ENCODE assay signal across 26 cellular contexts in the genomic region with DNA sequence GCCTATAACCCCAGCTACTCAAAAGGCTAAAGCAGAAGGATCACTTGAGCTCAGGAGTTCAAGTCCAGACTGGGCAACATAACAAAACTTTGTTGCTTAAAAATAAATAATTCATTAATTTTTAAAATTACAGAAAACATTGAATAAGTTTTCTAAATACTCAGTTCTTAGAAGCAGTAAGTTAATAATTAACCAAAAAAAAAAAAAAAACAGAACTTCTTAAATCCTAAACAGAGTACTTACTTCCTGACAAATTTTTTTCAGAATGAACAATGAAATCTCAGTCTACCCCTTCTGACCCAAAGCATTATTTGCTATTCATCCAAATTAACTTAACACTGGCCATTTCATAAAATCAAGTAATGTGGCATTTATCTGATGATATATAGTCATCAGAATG.
"Had no signal": no experiment of that assay in that cellular context is flagged by ENCODE, and none has a peak within 500 bp of the region (broad histone marks: within the 10 kb centered on the region; RNA-seq: fewer than 3 reads in every experiment).

No MANE protein-coding gene starts in this region.

- H3K27me3 ChIP-seq: heart left ventricle, right atrium auricular region, spleen, suprapubic skin, tibial artery, upper lobe of right lung had no signal

- H3K36me3 ChIP-seq: heart left ventricle, left ventricle myocardium inferior, right atrium auricular region, spleen, suprapubic skin, thoracic aorta, tibial artery, upper lobe of right lung had no signal

- H3K9me3 ChIP-seq: heart left ventricle, left ventricle myocardium inferior, mucosa of descending colon, psoas muscle, right atrium auricular region, spleen, suprapubic skin, thoracic aorta, tibial artery, upper lobe of right lung had no signal

- H3K4me3 Mint-ChIP-seq: immature natural killer cell; mesothelial cell of epicardium; naive thymus-derived CD4-positive, alpha-beta T cell; natural killer cell treated with Interleukin-12 subunit alpha and Interleukin-12 subunit beta and Interleukin-15 and Interleukin-18, amount 100 ng/mL, for 72 hours; stimulated activated effector memory CD8-positive, alpha-beta T cell treated with anti-CD3 and anti-CD28 coated beads, Interleukin-12 subunit alpha, Interleukin-12 subunit beta, amount 100 ng/mL, for 72 hours; stimulated activated naive CD8-positive, alpha-beta T cell treated with anti-CD3 and anti-CD28 coated beads, Interleukin-15, Interleukin-2, amounts not matched to agents 100 ng/mL and 50 ng/mL, for 24 hours had no signal

- H3K27ac ChIP-seq: heart left ventricle, left ventricle myocardium inferior, parathyroid adenoma, psoas muscle, right atrium auricular region, skin epidermis, spleen, suprapubic skin, thoracic aorta, tibial artery, upper lobe of right lung had no signal

- H3K4me1 ChIP-seq: left ventricle myocardium inferior, parathyroid adenoma, psoas muscle, right atrium auricular region, suprapubic skin, upper lobe of right lung had no signal

- H3K27ac Mint-ChIP-seq: immature natural killer cell; mesothelial cell of epicardium; naive thymus-derived CD4-positive, alpha-beta T cell; natural killer cell treated with Interleukin-12 subunit alpha and Interleukin-12 subunit beta and Interleukin-15 and Interleukin-18, amount 100 ng/mL, for 72 hours; stimulated activated effector memory CD8-positive, alpha-beta T cell treated with anti-CD3 and anti-CD28 coated beads, Interleukin-12 subunit alpha, Interleukin-12 subunit beta, amount 100 ng/mL, for 72 hours; stimulated activated naive CD8-positive, alpha-beta T cell treated with anti-CD3 and anti-CD28 coated beads, Interleukin-15, Interleukin-2, amounts not matched to agents 100 ng/mL and 50 ng/mL, for 24 hours had no signal

- H3K27me3 Mint-ChIP-seq: naive thymus-derived CD4-positive, alpha-beta T cell; stimulated activated naive CD8-positive, alpha-beta T cell treated with anti-CD3 and anti-CD28 coated beads, Interleukin-15, Interleukin-2, amounts not matched to agents 100 ng/mL and 50 ng/mL, for 24 hours had no signal

- FAIRE-seq: urothelium cell line had no signal

- H3K4me3 ChIP-seq: heart left ventricle, left ventricle myocardium inferior, lung, mucosa of descending colon, psoas muscle, right atrium auricular region, skin epidermis, spleen, suprapubic skin, thoracic aorta, tibial artery, upper lobe of right lung had no signal

- H3K4me1 Mint-ChIP-seq: immature natural killer cell; stimulated activated effector memory CD8-positive, alpha-beta T cell treated with anti-CD3 and anti-CD28 coated beads, Interleukin-12 subunit alpha, Interleukin-12 subunit beta, amount 100 ng/mL, for 72 hours had no signal

- H3K36me3 Mint-ChIP-seq: immature natural killer cell; mesothelial cell of epicardium; natural killer cell treated with Interleukin-12 subunit alpha and Interleukin-12 subunit beta and Interleukin-15 and Interleukin-18, amount 100 ng/mL, for 72 hours; stimulated activated effector memory CD8-positive, alpha-beta T cell treated with anti-CD3 and anti-CD28 coated beads, Interleukin-12 subunit alpha, Interleukin-12 subunit beta, amount 100 ng/mL, for 72 hours had no signal

- DNase-seq: heart left ventricle; hypothalamus; immature natural killer cell; islet precursor cell; left ventricle myocardium inferior; mesendoderm; mucosa of descending colon; naive thymus-derived CD4-positive, alpha-beta T cell; psoas muscle; spleen; stimulated activated CD4-positive, alpha-beta T cell treated with anti-CD3 and anti-CD28 coated beads, Interleukin-4, amount 100 ng/mL, for 24 hours; stimulated activated naive CD4-positive, alpha-beta T cell; tibial artery; trophoblast cell; upper lobe of right lung had no signal

- H3K9me3 Mint-ChIP-seq: immature natural killer cell; naive thymus-derived CD4-positive, alpha-beta T cell; natural killer cell treated with Interleukin-12 subunit alpha and Interleukin-12 subunit beta and Interleukin-15 and Interleukin-18, amount 100 ng/mL, for 72 hours; stimulated activated effector memory CD8-positive, alpha-beta T cell treated with anti-CD3 and anti-CD28 coated beads, Interleukin-12 subunit alpha, Interleukin-12 subunit beta, amount 100 ng/mL, for 72 hours; stimulated activated naive CD8-positive, alpha-beta T cell treated with anti-CD3 and anti-CD28 coated beads, Interleukin-15, Interleukin-2, amounts not matched to agents 100 ng/mL and 50 ng/mL, for 24 hours had no signal
